Comparison of ENCODE assay signal across 9 cellular contexts in the genomic region with DNA sequence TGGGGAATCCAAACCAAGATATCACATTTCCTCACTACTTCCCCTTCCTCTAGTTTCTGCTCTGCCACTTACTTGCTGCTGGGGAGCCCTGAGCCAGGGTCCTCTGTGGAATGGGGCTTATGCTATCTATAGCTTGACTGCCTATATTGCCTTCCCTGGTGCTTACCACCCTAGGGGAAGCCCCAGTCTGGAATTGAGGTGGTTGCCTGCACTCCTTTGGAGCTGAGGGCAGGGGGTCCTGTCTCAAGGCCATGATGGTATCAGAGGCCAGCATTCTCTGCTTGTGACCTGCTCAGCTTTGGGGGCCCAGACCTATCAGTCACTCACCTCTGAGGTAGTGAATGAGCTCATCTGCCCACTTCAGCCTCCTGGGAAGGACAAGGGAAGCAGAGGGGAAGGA. TPM values are rescaled to one million over a fixed set of nuclear protein-coding genes. Genes with fewer than 3 reads are reported as not detected.
"Had no signal": no experiment of that assay in that cellular context is flagged by ENCODE, and none has a peak within 500 bp of the region (broad histone marks: within the 10 kb centered on the region; RNA-seq: fewer than 3 reads in every experiment).

No MANE protein-coding gene starts in this region.

- H3K27ac ChIP-seq: GM23248 had no signal

- DNase-seq: GM23248, GOT3, H9, HCEC 1CT, IMR-90 had no signal

- H3K9ac ChIP-seq: GM23248 had no signal

- H3K4me3 Mint-ChIP-seq: H9 had no signal

- FAIRE-seq: H54, HTR-8/SVneo, K562 had no signal

- H3K27ac Mint-ChIP-seq: H9 had no signal

- H2AFZ ChIP-seq: GM23248 had no signal

- H3K4me3 ChIP-seq: GM23248, K562 had no signal

RNA-seq across cellular contexts. Expression of a gene that starts 29.3 kb away (rescaled TPM):
- total RNA-seq: GM23248, HT-29 had no signal
- polyA plus RNA-seq: K562 had no signal

RNA-seq across cellular contexts. Expression of a gene that starts 40.4 kb away (rescaled TPM):
- total RNA-seq: GM23248, HT-29, IMR-90, K562 had no signal
- polyA plus RNA-seq: IMR-90, K562 had no signal
